28 cellular contexts compared by ENCODE assay signal in genomic region chr20:21167261-21167660, GRCh38. TPM values are rescaled to one million over a fixed set of nuclear protein-coding genes. Genes with fewer than 3 reads are reported as not detected.
A peak's percentile ranks its signal among the peaks of the same experiment; 100 is the strongest.
DNase-seq lines count a peak whose midpoint lies in the region; ATAC-seq and TF ChIP-seq lines count a peak whose summit lies in the region.
"Had no signal": no experiment of that assay in that cellular context is flagged by ENCODE, and none has a peak within 500 bp of the region (broad histone marks: within the 10 kb centered on the region; RNA-seq: fewer than 3 reads in every experiment).

No MANE protein-coding gene starts in this region.

- no peak for TF ChIP-seq POLR2A in upper lobe of left lung (IDR thresholded peaks at IDR 0.05)

- H3K4me1 ChIP-seq in H9 (ENCODE audit: insufficient read depth, low read length), result no peaks in the 10 kb centered on the region
- H3K4me1 ChIP-seq in upper lobe of left lung, result no peaks in the 10 kb centered on the region
- H3K4me1 ChIP-seq: heart right ventricle, spleen, upper lobe of right lung had no signal

- H3T11ph ChIP-seq in H9 (ENCODE audit: low read length), result no peak overlapping the region

- no peak overlapping the region for H2BK20ac ChIP-seq in H9 (ENCODE audit: low read depth, low read length, poor library complexity, severe bottlenecking)

- H2BK12ac ChIP-seq in H9 (ENCODE audit: insufficient read length, low read depth, low read length), result no peak overlapping the region

- peaks cover under 1 to 12% (median 5%) of the 10 kb centered on the region in 4 donors for H3K36me3 ChIP-seq in upper lobe of left lung

- H3K27me3 ChIP-seq in HL-60 (ENCODE audit: insufficient read depth, poor library complexity, severe bottlenecking), result no peaks in the 10 kb centered on the region
- H3K27me3 ChIP-seq in H9 (ENCODE audit: insufficient read depth, low read length), result no peaks in the 10 kb centered on the region
- no peaks in the 10 kb centered on the region for H3K27me3 ChIP-seq in upper lobe of left lung
- H3K27me3 ChIP-seq: esophagus squamous epithelium, heart right ventricle, spleen, upper lobe of right lung had no signal

- no peak overlapping the region for H3K4me2 ChIP-seq in H9 (ENCODE audit: insufficient read depth, insufficient read length, low read length)

- no peak overlapping the region for H3K56ac ChIP-seq in H9 (ENCODE audit: insufficient read length, low read depth, low read length)

- no peak overlapping the region for H3K4ac ChIP-seq in H9 (ENCODE audit: low read depth, low read length)

- TF ChIP-seq CTCF in HL-60 (IDR thresholded peaks at IDR 0.05; ENCODE audit: insufficient read depth, low read length), result no peak
- no peak for TF ChIP-seq CTCF in natural killer cell (IDR thresholded peaks at IDR 0.05)
- no peak for TF ChIP-seq CTCF in H9 (conservative IDR thresholded peaks at IDR 0.05)
- no peak for TF ChIP-seq CTCF in upper lobe of left lung (IDR thresholded peaks at IDR 0.05)

- peaks cover 26% of the 10 kb centered on the region for H3K4me1 Mint-ChIP-seq in activated CD4-positive, alpha-beta T cell treated with anti-CD3 and anti-CD28 coated beads, Interleukin-2, amount 10 ng/mL, durations not matched to agents 7 days and 5 days
- H3K4me1 Mint-ChIP-seq in activated CD4-positive, alpha-beta T cell treated with anti-CD3 and anti-CD28 coated beads for 36 hours, result peaks cover 9% of the 10 kb centered on the region
- H3K4me1 Mint-ChIP-seq in natural killer cell, result peaks cover 11 to 18% of the 10 kb centered on the region in 2 donors
- peaks cover 6 to 10% of the 10 kb centered on the region in 2 experiments for H3K4me1 Mint-ChIP-seq in H9
- H3K4me1 Mint-ChIP-seq: neural crest cell had no signal

- H2BK5ac ChIP-seq in H9 (ENCODE audit: insufficient read length, low read length), result no peak overlapping the region

- H3K18ac ChIP-seq in H9 (ENCODE audit: insufficient read length, low read depth, low read length), result no peak overlapping the region

- peaks cover 20% of the 10 kb centered on the region for H3K9me3 Mint-ChIP-seq in activated CD4-positive, alpha-beta T cell treated with anti-CD3 and anti-CD28 coated beads, Interleukin-2, amount 10 ng/mL, durations not matched to agents 7 days and 5 days
- no peaks in the 10 kb centered on the region for H3K9me3 Mint-ChIP-seq in activated CD4-positive, alpha-beta T cell treated with anti-CD3 and anti-CD28 coated beads for 36 hours (ENCODE audit: low read depth)
- H3K9me3 Mint-ChIP-seq in natural killer cell (no peaks in the 10 kb centered on the region), H9 (peaks cover 5% of the 10 kb centered on the region in 2 experiments; a peak in 3 of 5 replicates)

- H3K79me2 ChIP-seq in H9 (ENCODE audit: insufficient read depth, low read length), result no peaks in the 10 kb centered on the region

- no peak overlapping the region for H3K23ac ChIP-seq in H9 (ENCODE audit: insufficient read length, low read depth, low read length)

- H4K20me1 ChIP-seq in H9 (ENCODE audit: control insufficient read depth, insufficient read depth, insufficient read length), result no peaks in the 10 kb centered on the region

- no peaks in the 10 kb centered on the region for H3K79me1 ChIP-seq in H9 (ENCODE audit: insufficient read depth, low read depth, low read length, poor library complexity, severe bottlenecking)

- H2BK15ac ChIP-seq in H9 (ENCODE audit: low read depth, low read length), result no peak overlapping the region

- no peak overlapping the region for H4K91ac ChIP-seq in H9 (ENCODE audit: insufficient read length, low read depth, low read length)

- no peak overlapping the region for H4K8ac ChIP-seq in H9 (replicated peaks; ENCODE audit: insufficient read length, low read depth, low read length)

- peak overlapping the region; percentile 93 for H3K27ac Mint-ChIP-seq in activated CD4-positive, alpha-beta T cell treated with anti-CD3 and anti-CD28 coated beads, Interleukin-2, amount 10 ng/mL, durations not matched to agents 7 days and 5 days
- H3K27ac Mint-ChIP-seq in activated CD4-positive, alpha-beta T cell treated with anti-CD3 and anti-CD28 coated beads for 36 hours, result no peak overlapping the region
- peak overlapping the region; percentile 71 to 81 for H3K27ac Mint-ChIP-seq in natural killer cell
- no peak overlapping the region for H3K27ac Mint-ChIP-seq in H9
- H3K27ac Mint-ChIP-seq: activated naive CD8-positive, alpha-beta T cell; CD4-positive, alpha-beta T cell had no signal

- no peaks in the 10 kb centered on the region for H3K23me2 ChIP-seq in H9 (ENCODE audit: insufficient read length, low read depth, low read length, poor library complexity, severe bottlenecking)

- H2BK120ac ChIP-seq in H9 (ENCODE audit: low read depth, low read length, poor library complexity, severe bottlenecking), result no peak overlapping the region

- no peak overlapping the region for H2AFZ ChIP-seq in H9 (ENCODE audit: low read length)

- POLR2A ChIA-PET in activated CD4-positive, alpha-beta T cell treated with anti-CD3 and anti-CD28 coated beads, Interleukin-2, amount 10 ng/mL, durations not matched to agents 7 days and 5 days (lab: Charles Lee), result interaction anchor here (0.6 kb wide), 1 partner anchor 352 kb away, joined by 6 read pairs; no protein-coding TSS in a partner anchor
- POLR2A ChIA-PET in activated CD4-positive, alpha-beta T cell treated with anti-CD3 and anti-CD28 coated beads for 36 hours (lab: Charles Lee), result no interaction called here

- H3K9me3 ChIP-seq in H9 (ENCODE audit: control insufficient read depth, low read depth, low read length) (no peaks in the 10 kb centered on the region), upper lobe of left lung (no peaks in the 10 kb centered on the region)
- H3K9me3 ChIP-seq: esophagus squamous epithelium, upper lobe of right lung had no signal

- H3K4me3 ChIP-seq in HL-60 (replicated peaks; ENCODE audit: insufficient read depth, low read length) (no peak overlapping the region), upper lobe of left lung (no peak overlapping the region)
- H3K4me3 ChIP-seq: esophagus squamous epithelium, heart right ventricle, spleen, upper lobe of right lung had no signal

- H3K14ac ChIP-seq in H9 (ENCODE audit: insufficient read depth, low read length), result no peak overlapping the region

- peak overlapping the region; percentile 28 for H3K4me3 Mint-ChIP-seq in activated CD4-positive, alpha-beta T cell treated with anti-CD3 and anti-CD28 coated beads, Interleukin-2, amount 10 ng/mL, durations not matched to agents 7 days and 5 days
- no peak overlapping the region for H3K4me3 Mint-ChIP-seq in activated CD4-positive, alpha-beta T cell treated with anti-CD3 and anti-CD28 coated beads for 36 hours
- H3K4me3 Mint-ChIP-seq in natural killer cell (no peak overlapping the region), H9 (no peak overlapping the region)
- H3K4me3 Mint-ChIP-seq: activated naive CD8-positive, alpha-beta T cell; CD4-positive, alpha-beta T cell; neural crest cell had no signal

- ATAC-seq in activated CD4-positive, alpha-beta T cell treated with anti-CD3 and anti-CD28 coated beads for 36 hours, result no peak
- peak; percentile 56 for ATAC-seq in GM19467 (IDR thresholded peaks at IDR 0.05; ENCODE audit: unreplicated experiment)
- ATAC-seq in natural killer cell, result no peak
- no peak for ATAC-seq in upper lobe of left lung (ENCODE audit: low FRiP score in 2 of 2)
- ATAC-seq: heart right ventricle, right cardiac atrium, upper lobe of right lung had no signal

- peak overlapping the region; percentile 77 for H3K27ac ChIP-seq in HL-60 (replicated peaks)
- H3K27ac ChIP-seq in H9 (ENCODE audit: insufficient read length, low read depth, low read length), result no peak overlapping the region
- H3K27ac ChIP-seq in upper lobe of left lung, result no peak overlapping the region
- H3K27ac ChIP-seq: esophagus squamous epithelium, heart right ventricle, spleen, upper lobe of right lung, VCaP had no signal

- TF ChIP-seq EP300 in upper lobe of left lung (IDR thresholded peaks at IDR 0.05), result no peak

- no peak for DNase-seq in activated CD4-positive, alpha-beta T cell treated with anti-CD3 and anti-CD28 coated beads, Interleukin-2, amount 10 ng/mL, durations not matched to agents 7 days and 5 days
- no peak for DNase-seq in activated CD4-positive, alpha-beta T cell treated with anti-CD3 and anti-CD28 coated beads for 36 hours
- DNase-seq in HL-60 (ENCODE audit: low read depth in 1 of 2, low spot score in 1 of 2) (no peak), natural killer cell (no peak), H9 (no peak), upper lobe of left lung (no peak), NCI-H1436 (lab: John Stamatoyannopoulos, UW) (no peak)
- DNase-seq: 8988T; activated CD4-positive, alpha-beta T cell treated with anti-CD3 and anti-CD28 coated beads for 48 hours; CD4-positive, alpha-beta T cell; dermis blood vessel endothelial cell; esophagus squamous epithelium; heart right ventricle; IMR-90; NCI-H1048; NCI-H1694 treated with DMSO at 0.1 percent for 48 hours; NCI-H510A treated with DMSO at 0.1 percent for 48 hours; posterior cingulate gyrus; right cardiac atrium; Right ventricle myocardium superior; spleen; stimulated activated CD4-positive, alpha-beta T cell treated with anti-CD3 and anti-CD28 coated beads, Interleukin-2, amount 100 ng/mL, for 48 hours; substantia nigra; upper lobe of right lung had no signal

- no peak overlapping the region for H3K9ac ChIP-seq in H9 (ENCODE audit: extremely low read depth, insufficient read length, low read length)

- H3K27me3 Mint-ChIP-seq in activated CD4-positive, alpha-beta T cell treated with anti-CD3 and anti-CD28 coated beads, Interleukin-2, amount 10 ng/mL, durations not matched to agents 7 days and 5 days, result no peaks in the 10 kb centered on the region
- H3K27me3 Mint-ChIP-seq in activated CD4-positive, alpha-beta T cell treated with anti-CD3 and anti-CD28 coated beads for 36 hours, result no peaks in the 10 kb centered on the region
- H3K27me3 Mint-ChIP-seq in natural killer cell (ENCODE audit: low read depth in 2 of 2) (no peaks in the 10 kb centered on the region), H9 (ENCODE audit: low read depth) (no peaks in the 10 kb centered on the region)
- H3K27me3 Mint-ChIP-seq: activated naive CD8-positive, alpha-beta T cell; CD4-positive, alpha-beta T cell had no signal

- no peak overlapping the region for H4K5ac ChIP-seq in H9 (ENCODE audit: insufficient read length, low read depth, low read length)

- CTCF ChIA-PET in activated CD4-positive, alpha-beta T cell treated with anti-CD3 and anti-CD28 coated beads, Interleukin-2, amount 10 ng/mL, durations not matched to agents 7 days and 5 days (lab: Charles Lee), result interaction anchor here (0.7 kb wide), 2 partner anchors 30 to 826 kb away, joined by 3 to 7 read pairs; no protein-coding TSS in a partner anchor
- CTCF ChIA-PET in activated CD4-positive, alpha-beta T cell treated with anti-CD3 and anti-CD28 coated beads for 36 hours (lab: Charles Lee), result no interaction called here

- WGBS in H9 (ENCODE audit: extremely low coverage, insufficient read length, low lambda C conversion rate), result no CpG with 5 or more reads among the region's 5 CpGs
- WGBS in upper lobe of left lung, 2 donors, result 93 to 96% methylated on average over 5 of the region's 5 CpGs

- peaks cover 41% of the 10 kb centered on the region for H3K36me3 Mint-ChIP-seq in activated CD4-positive, alpha-beta T cell treated with anti-CD3 and anti-CD28 coated beads, Interleukin-2, amount 10 ng/mL, durations not matched to agents 7 days and 5 days (ENCODE audit: low read depth)
- H3K36me3 Mint-ChIP-seq in activated CD4-positive, alpha-beta T cell treated with anti-CD3 and anti-CD28 coated beads for 36 hours (ENCODE audit: low read depth), result peaks cover 47% of the 10 kb centered on the region
- H3K36me3 Mint-ChIP-seq in natural killer cell, result peaks cover 17% of the 10 kb centered on the region
- H3K36me3 Mint-ChIP-seq in H9 (ENCODE audit: insufficient read depth in 1 of 3, low read depth in 3 of 3), result peaks cover 26 to 44% (median 34%) of the 10 kb centered on the region in 3 experiments

- no peak overlapping the region for H2AK5ac ChIP-seq in H9 (ENCODE audit: insufficient read length, low read length)

- intact Hi-C loops in activated CD4-positive, alpha-beta T cell treated with anti-CD3 and anti-CD28 coated beads for 36 hours (cut with DNase I, micrococcal nuclease), result no loop called here
- intact Hi-C loops in natural killer cell (cut with micrococcal nuclease), result no loop called here

RNA-seq across cellular contexts. Expression of gene KIZ, which starts 41.4 kb away (rescaled TPM):
- total RNA-seq in activated CD4-positive, alpha-beta T cell treated with anti-CD3 and anti-CD28 coated beads, Interleukin-2, amount 10 ng/mL, durations not matched to agents 7 days and 5 days, result 10 to 100 TPM; 13.6 to 15.3 TPM
- 10 to 100 TPM; 13.2 to 15.2 TPM for total RNA-seq in activated CD4-positive, alpha-beta T cell treated with anti-CD3 and anti-CD28 coated beads for 36 hours
- total RNA-seq in natural killer cell (10 to 100 TPM; 32.9 to 38.2 (median 35.3) TPM), H9 (2021) (29.3 and 41.0 TPM in 2 replicates), upper lobe of left lung (10 to 100 TPM in 5 of 6 donors, 1 to 10 TPM in 1; 7.9 to 29.3 (median 15.2) TPM)

Comparison
In these comparisons a context has a peak if more than half of its experiments do, and no peak if none do; other contexts are left out.
1. H3K27ac Mint-ChIP-seq: peak in activated CD4-positive, alpha-beta T cell treated with anti-CD3 and anti-CD28 coated beads, Interleukin-2, amount 10 ng/mL, durations not matched to agents 7 days and 5 days (single experiment) and natural killer cell (2 of 2); none in activated CD4-positive, alpha-beta T cell treated with anti-CD3 and anti-CD28 coated beads for 36 hours (single experiment) and H9 (0 of 3).